21 cellular contexts compared by ENCODE assay signal in genomic region chr5:37710965-37711364, GRCh38.
A peak's percentile ranks its signal among the peaks of the same experiment; 100 is the strongest.
DNase-seq lines count a peak whose midpoint lies in the region; ATAC-seq, FAIRE-seq and TF ChIP-seq lines count a peak whose summit lies in the region.
"Had no signal": no experiment of that assay in that cellular context is flagged by ENCODE, and none has a peak within 500 bp of the region (broad histone marks: within the 10 kb centered on the region; RNA-seq: fewer than 3 reads in every experiment).

No MANE protein-coding gene starts in this region.

- H3K4me3 Mint-ChIP-seq in activated CD8-positive, alpha-beta T cell treated with anti-CD3 and anti-CD28 coated beads for 36 hours: no peak overlapping the region
- H3K4me3 Mint-ChIP-seq in activated CD8-positive, alpha-beta T cell treated with anti-CD3 and anti-CD28 coated beads, Interleukin-2, amount 10 ng/mL, durations not matched to agents 7 days and 5 days: no peak overlapping the region
- no peak overlapping the region for H3K4me3 Mint-ChIP-seq in stimulated activated naive CD8-positive, alpha-beta T cell treated with anti-CD3 and anti-CD28 coated beads, Interleukin-15, Interleukin-2, amounts not matched to agents 100 ng/mL and 50 ng/mL, for 24 hours
- H3K4me3 Mint-ChIP-seq: activated B cell treated with CpG ODN at 0.5 μM for 24 hours; GM23338; natural killer cell treated with Interleukin-12 subunit alpha and Interleukin-12 subunit beta and Interleukin-15 and Interleukin-18, amount 100 ng/mL, for 72 hours had no signal

- peak; percentile 53 for ATAC-seq in activated CD8-positive, alpha-beta T cell treated with anti-CD3 and anti-CD28 coated beads for 36 hours
- ATAC-seq in activated CD8-positive, alpha-beta T cell treated with anti-CD3 and anti-CD28 coated beads, Interleukin-2, amount 10 ng/mL, durations not matched to agents 7 days and 5 days: no peak
- ATAC-seq in GM21447 (IDR thresholded peaks at IDR 0.05; ENCODE audit: unreplicated experiment): no peak
- ATAC-seq in left ventricle myocardium superior: no peak
- ATAC-seq: foreskin keratinocyte, GM23338 had no signal

- H3K27me3 Mint-ChIP-seq in activated CD8-positive, alpha-beta T cell treated with anti-CD3 and anti-CD28 coated beads for 36 hours: no peaks in the 10 kb centered on the region
- H3K27me3 Mint-ChIP-seq in activated CD8-positive, alpha-beta T cell treated with anti-CD3 and anti-CD28 coated beads, Interleukin-2, amount 10 ng/mL, durations not matched to agents 7 days and 5 days (ENCODE audit: low read depth): no peaks in the 10 kb centered on the region
- no peaks in the 10 kb centered on the region for H3K27me3 Mint-ChIP-seq in stimulated activated naive CD8-positive, alpha-beta T cell treated with anti-CD3 and anti-CD28 coated beads, Interleukin-15, Interleukin-2, amounts not matched to agents 100 ng/mL and 50 ng/mL, for 24 hours
- H3K27me3 Mint-ChIP-seq: activated B cell treated with CpG ODN at 0.5 μM for 24 hours; natural killer cell treated with Interleukin-12 subunit alpha and Interleukin-12 subunit beta and Interleukin-15 and Interleukin-18, amount 100 ng/mL, for 72 hours had no signal

- CTCF ChIA-PET in activated CD8-positive, alpha-beta T cell treated with anti-CD3 and anti-CD28 coated beads for 36 hours (lab: Charles Lee): no interaction called here
- CTCF ChIA-PET in activated CD8-positive, alpha-beta T cell treated with anti-CD3 and anti-CD28 coated beads, Interleukin-2, amount 10 ng/mL, durations not matched to agents 7 days and 5 days (lab: Charles Lee): no interaction called here

- peaks cover 9% of the 10 kb centered on the region for H3K4me1 Mint-ChIP-seq in activated CD8-positive, alpha-beta T cell treated with anti-CD3 and anti-CD28 coated beads for 36 hours (ENCODE audit: low read depth)
- H3K4me1 Mint-ChIP-seq in activated CD8-positive, alpha-beta T cell treated with anti-CD3 and anti-CD28 coated beads, Interleukin-2, amount 10 ng/mL, durations not matched to agents 7 days and 5 days (ENCODE audit: low read depth): no peaks in the 10 kb centered on the region
- H3K4me1 Mint-ChIP-seq in stimulated activated naive CD8-positive, alpha-beta T cell treated with anti-CD3 and anti-CD28 coated beads, Interleukin-15, Interleukin-2, amounts not matched to agents 100 ng/mL and 50 ng/mL, for 24 hours (ENCODE audit: low read depth): peaks cover 7% of the 10 kb centered on the region
- H3K4me1 Mint-ChIP-seq: activated B cell treated with CpG ODN at 0.5 μM for 24 hours, GM23338 had no signal

- peak; percentile 80 for FAIRE-seq in RCC 7860 (lab: Jason Lieb, UNC)
- FAIRE-seq: A204.1 had no signal

- intact Hi-C loops in activated CD8-positive, alpha-beta T cell treated with anti-CD3 and anti-CD28 coated beads for 36 hours (cut with micrococcal nuclease): no loop called here
- intact Hi-C loops in left ventricle myocardium superior (cut with micrococcal nuclease): no loop called here

- no peak overlapping the region for H3K4me3 ChIP-seq in epithelial cell of proximal tubule (ENCODE audit: low read depth, low read length)
- H3K4me3 ChIP-seq: GM23338, SJCRH30, smooth muscle cell, thoracic aorta had no signal

- no peaks in the 10 kb centered on the region for H3K9me3 Mint-ChIP-seq in activated CD8-positive, alpha-beta T cell treated with anti-CD3 and anti-CD28 coated beads for 36 hours
- no peaks in the 10 kb centered on the region for H3K9me3 Mint-ChIP-seq in activated CD8-positive, alpha-beta T cell treated with anti-CD3 and anti-CD28 coated beads, Interleukin-2, amount 10 ng/mL, durations not matched to agents 7 days and 5 days (ENCODE audit: insufficient read depth)
- H3K9me3 Mint-ChIP-seq in stimulated activated naive CD8-positive, alpha-beta T cell treated with anti-CD3 and anti-CD28 coated beads, Interleukin-15, Interleukin-2, amounts not matched to agents 100 ng/mL and 50 ng/mL, for 24 hours: peaks cover 8% of the 10 kb centered on the region
- H3K9me3 Mint-ChIP-seq: activated B cell treated with CpG ODN at 0.5 μM for 24 hours; GM23338; natural killer cell treated with Interleukin-12 subunit alpha and Interleukin-12 subunit beta and Interleukin-15 and Interleukin-18, amount 100 ng/mL, for 72 hours had no signal

- POLR2A ChIA-PET in activated CD8-positive, alpha-beta T cell treated with anti-CD3 and anti-CD28 coated beads for 36 hours (lab: Charles Lee): interaction anchor here (0.5 kb wide), 1 partner anchor 496 kb away, joined by 3 read pairs; no protein-coding TSS in a partner anchor
- POLR2A ChIA-PET in activated CD8-positive, alpha-beta T cell treated with anti-CD3 and anti-CD28 coated beads, Interleukin-2, amount 10 ng/mL, durations not matched to agents 7 days and 5 days (lab: Charles Lee): no interaction called here

- no peak overlapping the region for H3K27ac Mint-ChIP-seq in activated CD8-positive, alpha-beta T cell treated with anti-CD3 and anti-CD28 coated beads for 36 hours
- no peak overlapping the region for H3K27ac Mint-ChIP-seq in activated CD8-positive, alpha-beta T cell treated with anti-CD3 and anti-CD28 coated beads, Interleukin-2, amount 10 ng/mL, durations not matched to agents 7 days and 5 days
- peak overlapping the region; percentile 32 for H3K27ac Mint-ChIP-seq in stimulated activated naive CD8-positive, alpha-beta T cell treated with anti-CD3 and anti-CD28 coated beads, Interleukin-15, Interleukin-2, amounts not matched to agents 100 ng/mL and 50 ng/mL, for 24 hours
- H3K27ac Mint-ChIP-seq: activated B cell treated with CpG ODN at 0.5 μM for 24 hours; GM23338; natural killer cell treated with Interleukin-12 subunit alpha and Interleukin-12 subunit beta and Interleukin-15 and Interleukin-18, amount 100 ng/mL, for 72 hours had no signal

- peaks cover 4% of the 10 kb centered on the region for H3K36me3 Mint-ChIP-seq in activated CD8-positive, alpha-beta T cell treated with anti-CD3 and anti-CD28 coated beads for 36 hours (ENCODE audit: low read depth)
- no peaks in the 10 kb centered on the region for H3K36me3 Mint-ChIP-seq in activated CD8-positive, alpha-beta T cell treated with anti-CD3 and anti-CD28 coated beads, Interleukin-2, amount 10 ng/mL, durations not matched to agents 7 days and 5 days (ENCODE audit: low read depth)
- peaks cover 25% of the 10 kb centered on the region for H3K36me3 Mint-ChIP-seq in stimulated activated naive CD8-positive, alpha-beta T cell treated with anti-CD3 and anti-CD28 coated beads, Interleukin-15, Interleukin-2, amounts not matched to agents 100 ng/mL and 50 ng/mL, for 24 hours (ENCODE audit: low read depth)

- TF ChIP-seq CTCF in activated CD8-positive, alpha-beta T cell treated with anti-CD3 and anti-CD28 coated beads for 36 hours (IDR thresholded peaks at IDR 0.05): no peak
- no peak for TF ChIP-seq CTCF in epithelial cell of proximal tubule (conservative IDR thresholded peaks at IDR 0.05; ENCODE audit: low read depth, low read length)

- DNase-seq in activated CD8-positive, alpha-beta T cell treated with anti-CD3 and anti-CD28 coated beads for 36 hours: no peak
- DNase-seq in activated CD8-positive, alpha-beta T cell treated with anti-CD3 and anti-CD28 coated beads, Interleukin-2, amount 10 ng/mL, durations not matched to agents 7 days and 5 days: no peak
- DNase-seq in RCC 7860 (ENCODE audit: low spot score) (peak; percentile 47), epithelial cell of proximal tubule (ENCODE audit: low read depth) (peak; percentile 4), left ventricle myocardium superior (no peak), HCEC 1CT (no peak)
- DNase-seq: activated B cell treated with CpG ODN at 0.5 μM for 24 hours; activated effector memory CD4-positive, alpha-beta T cell treated with anti-CD3 and anti-CD28 coated beads, Interleukin-2, amount 50 U/mL, for 16 hours; foreskin keratinocyte; hypothalamus; KBM-7; mesendoderm; SJCRH30; stimulated activated CD8-positive, alpha-beta memory T cell treated with anti-CD3 and anti-CD28 coated beads, Interleukin-4, amount 100 ng/mL, for 48 hours had no signal

Comparison
In these comparisons a context has a peak if more than half of its experiments do, and no peak if none do; other contexts are left out.
1. DNase-seq: peak in RCC 7860 (single experiment) and epithelial cell of proximal tubule (single experiment); none in activated CD8-positive, alpha-beta T cell treated with anti-CD3 and anti-CD28 coated beads for 36 hours (single experiment), activated CD8-positive, alpha-beta T cell treated with anti-CD3 and anti-CD28 coated beads, Interleukin-2, amount 10 ng/mL, durations not matched to agents 7 days and 5 days (single experiment), left ventricle myocardium superior (single experiment) and HCEC 1CT (single experiment).